Comparison of ENCODE assay signal across 1 cellular context in the genomic region with DNA sequence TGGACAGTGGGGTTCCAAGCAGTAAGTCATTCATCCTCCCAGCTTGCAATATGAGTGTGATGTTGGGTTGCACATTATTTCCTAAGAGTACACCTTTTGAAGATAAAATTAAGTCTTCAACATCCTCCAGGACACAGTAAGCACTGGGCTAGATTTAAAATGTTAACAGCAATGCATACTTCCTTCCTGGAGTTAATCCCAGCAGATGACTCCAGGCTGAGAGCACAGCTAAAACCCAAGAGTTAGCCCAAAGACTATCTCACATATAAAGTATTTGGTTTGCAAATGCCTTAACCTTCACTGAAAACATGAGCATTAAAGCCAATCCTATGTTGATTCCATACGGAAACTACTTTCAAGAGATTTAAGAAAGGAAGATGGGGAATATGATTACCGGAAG.
TF ChIP-seq lines count a peak whose summit lies in the region.

No MANE protein-coding gene starts in this region.

TF ChIP-seq in IMR-90, 13 proteins besides CTCF, POLR2A, EP300 and RAD21:
- TF ChIP-seq RCOR1 (IDR thresholded peaks at IDR 0.05; ENCODE audit: insufficient replicate concordance, low read length) (no peak), MXI1 (IDR thresholded peaks at IDR 0.05; ENCODE audit: borderline replicate concordance, low read depth, low read length) (no peak), RFX5 (IDR thresholded peaks at IDR 0.05; ENCODE audit: low read depth, low read length) (no peak), CHD1 (IDR thresholded peaks at IDR 0.05; ENCODE audit: low read depth, low read length) (no peak), SMC3 (IDR thresholded peaks at IDR 0.05; ENCODE audit: low read depth, low read length) (no peak), CEBPB (IDR thresholded peaks at IDR 0.05; ENCODE audit: low read depth, low read length) (no peak), ELK1 (IDR thresholded peaks at IDR 0.05; ENCODE audit: borderline replicate concordance, low read depth, low read length) (no peak), FOS (IDR thresholded peaks at IDR 0.05; ENCODE audit: low read depth, low read length) (no peak), NFE2L2 (IDR thresholded peaks at IDR 0.05; ENCODE audit: low read depth, low read length) (no peak)
- TF ChIP-seq, protein P1, sequence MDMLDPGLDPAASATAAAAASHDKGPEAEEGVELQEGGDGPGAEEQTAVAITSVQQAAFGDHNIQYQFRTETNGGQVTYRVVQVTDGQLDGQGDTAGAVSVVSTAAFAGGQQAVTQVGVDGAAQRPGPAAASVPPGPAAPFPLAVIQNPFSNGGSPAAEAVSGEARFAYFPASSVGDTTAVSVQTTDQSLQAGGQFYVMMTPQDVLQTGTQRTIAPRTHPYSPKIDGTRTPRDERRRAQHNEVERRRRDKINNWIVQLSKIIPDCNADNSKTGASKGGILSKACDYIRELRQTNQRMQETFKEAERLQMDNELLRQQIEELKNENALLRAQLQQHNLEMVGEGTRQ (IDR thresholded peaks at IDR 0.05; ENCODE audit: low read depth, low read length), result no peak
